In the genomic region with DNA sequence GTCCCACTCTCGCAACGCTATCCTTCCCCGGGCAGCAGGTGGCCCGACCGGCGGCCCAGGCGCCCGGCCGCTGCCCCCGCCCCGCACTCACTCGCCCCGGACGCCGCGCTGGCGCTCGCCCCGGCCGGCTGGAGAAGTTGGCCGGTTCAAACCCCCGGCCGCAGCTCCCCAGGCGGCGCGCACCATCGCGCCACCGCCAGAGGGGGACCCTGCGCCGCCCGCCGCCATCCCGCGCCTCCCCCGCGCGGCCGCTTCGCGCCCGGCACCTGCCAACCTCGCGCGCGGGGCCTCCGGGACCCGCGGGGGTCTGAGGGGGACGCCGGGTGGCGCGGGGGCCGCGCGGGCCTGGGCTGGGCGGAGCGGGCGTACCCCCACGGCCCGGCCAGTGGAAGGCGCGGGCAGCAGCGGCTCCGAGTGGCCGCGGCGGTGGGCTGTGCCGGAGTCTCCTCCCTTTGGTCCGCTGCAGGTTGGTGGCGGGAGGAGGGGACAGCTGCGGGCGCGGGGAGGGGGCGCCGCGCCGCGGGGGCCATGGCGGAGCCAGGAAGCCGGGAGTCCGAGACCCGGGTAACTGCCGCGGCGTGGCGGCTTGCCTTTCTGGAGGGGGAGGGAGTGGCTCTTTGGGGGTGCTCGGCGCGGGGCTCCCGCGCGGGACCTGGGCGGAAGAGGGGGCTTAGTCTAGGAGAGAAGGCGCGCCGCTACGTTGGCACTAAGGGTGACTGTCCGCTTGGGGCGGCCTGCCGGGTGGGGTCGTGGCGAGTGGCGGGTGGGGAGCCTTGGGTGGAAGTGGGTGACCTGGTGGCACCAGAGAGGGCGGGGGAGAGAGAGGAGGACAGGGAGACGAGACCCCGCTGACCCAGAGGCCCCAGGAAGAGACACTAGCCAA, we compare ENCODE assay signal across 1 cellular context.
TF ChIP-seq lines count a peak whose summit lies in the region.

MPST (plus strand) TSS at position 434 of the 883 bp plus-strand sequence; CDS start at position 529, 95 bp downstream.
TST (minus strand) TSS at position 139 of the 883 bp plus-strand sequence. CDS start 715 bp downstream, outside the sequence.

TF ChIP-seq in HEK293, 187 proteins besides CTCF, POLR2A, EP300 and RAD21 (continued from another document):
- TF ChIP-seq ZNF398 (tag by site-specific recombination; IDR thresholded peaks at IDR 0.05) (peak; percentile 83), KLF1 (tag by site-specific recombination; IDR thresholded peaks at IDR 0.05) (no peak; the same call in none of the 2 replicates), ZNF747 (tag by site-specific recombination; IDR thresholded peaks at IDR 0.05) (no peak), ZNF48 (tag by site-specific recombination; IDR thresholded peaks at IDR 0.05) (no peak), MYNN (tag by site-specific recombination; IDR thresholded peaks at IDR 0.05; ENCODE audit: borderline replicate concordance) (no peak), ZNF148 (tag by site-specific recombination; IDR thresholded peaks at IDR 0.05; ENCODE audit: borderline replicate concordance) (no peak), WT1 (tag by site-specific recombination; IDR thresholded peaks at IDR 0.05) (0 out of 2 replicates have a peak, but pooled peaks have one; percentile 16), ZFHX2 (tag by site-specific recombination; conservative IDR thresholded peaks at IDR 0.05) (peak; percentile 24; the same call in 1 of the 2 replicates), ZFP37 (tag by site-specific recombination; IDR thresholded peaks at IDR 0.05) (no peak), BCL11A (tag by site-specific recombination; IDR thresholded peaks at IDR 0.05; ENCODE audit: low read depth) (peak; percentile 65; the same call in 1 of the 2 replicates), REPIN1 (tag by site-specific recombination; IDR thresholded peaks at IDR 0.05; ENCODE audit: low read depth) (no peak), GLIS1 (tag by site-specific recombination; IDR thresholded peaks at IDR 0.05) (peak; percentile 84), KLF8 (tag by site-specific recombination; IDR thresholded peaks at IDR 0.05) (peak; percentile 89), ZNF677 (tag by site-specific recombination; IDR thresholded peaks at IDR 0.05) (no peak; the same call in 1 of the 2 replicates), OSR2 (tag by site-specific recombination; IDR thresholded peaks at IDR 0.05) (no peak), ZBTB11 (tag by site-specific recombination; conservative IDR thresholded peaks at IDR 0.05; ENCODE audit: low read depth) (peak; percentile 50; the same call in 1 of the 2 replicates), ZNF37A (tag by site-specific recombination; IDR thresholded peaks at IDR 0.05) (no peak), ZNF449 (tag by site-specific recombination; IDR thresholded peaks at IDR 0.05) (no peak), YY1 (tag by site-specific recombination; IDR thresholded peaks at IDR 0.05) (peak; percentile 63; the same call in 1 of the 2 replicates), ZNF623 (tag by site-specific recombination; IDR thresholded peaks at IDR 0.05) (no peak), ZNF692 (tag by site-specific recombination; IDR thresholded peaks at IDR 0.05) (peak; percentile 43; the same call in 1 of the 2 replicates), ZNF785 (tag by site-specific recombination; IDR thresholded peaks at IDR 0.05) (peak; percentile 64)
- TF ChIP-seq, protein P1, sequence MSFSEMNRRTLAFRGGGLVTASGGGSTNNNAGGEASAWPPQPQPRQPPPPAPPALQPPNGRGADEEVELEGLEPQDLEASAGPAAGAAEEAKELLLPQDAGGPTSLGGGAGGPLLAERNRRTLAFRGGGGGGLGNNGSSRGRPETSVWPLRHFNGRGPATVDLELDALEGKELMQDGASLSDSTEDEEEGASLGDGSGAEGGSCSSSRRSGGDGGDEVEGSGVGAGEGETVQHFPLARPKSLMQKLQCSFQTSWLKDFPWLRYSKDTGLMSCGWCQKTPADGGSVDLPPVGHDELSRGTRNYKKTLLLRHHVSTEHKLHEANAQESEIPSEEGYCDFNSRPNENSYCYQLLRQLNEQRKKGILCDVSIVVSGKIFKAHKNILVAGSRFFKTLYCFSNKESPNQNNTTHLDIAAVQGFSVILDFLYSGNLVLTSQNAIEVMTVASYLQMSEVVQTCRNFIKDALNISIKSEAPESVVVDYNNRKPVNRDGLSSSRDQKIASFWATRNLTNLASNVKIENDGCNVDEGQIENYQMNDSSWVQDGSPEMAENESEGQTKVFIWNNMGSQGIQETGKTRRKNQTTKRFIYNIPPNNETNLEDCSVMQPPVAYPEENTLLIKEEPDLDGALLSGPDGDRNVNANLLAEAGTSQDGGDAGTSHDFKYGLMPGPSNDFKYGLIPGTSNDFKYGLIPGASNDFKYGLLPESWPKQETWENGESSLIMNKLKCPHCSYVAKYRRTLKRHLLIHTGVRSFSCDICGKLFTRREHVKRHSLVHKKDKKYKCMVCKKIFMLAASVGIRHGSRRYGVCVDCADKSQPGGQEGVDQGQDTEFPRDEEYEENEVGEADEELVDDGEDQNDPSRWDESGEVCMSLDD (tag by site-specific recombination; IDR thresholded peaks at IDR 0.05): peak; percentile 89
- TF ChIP-seq, protein P2, sequence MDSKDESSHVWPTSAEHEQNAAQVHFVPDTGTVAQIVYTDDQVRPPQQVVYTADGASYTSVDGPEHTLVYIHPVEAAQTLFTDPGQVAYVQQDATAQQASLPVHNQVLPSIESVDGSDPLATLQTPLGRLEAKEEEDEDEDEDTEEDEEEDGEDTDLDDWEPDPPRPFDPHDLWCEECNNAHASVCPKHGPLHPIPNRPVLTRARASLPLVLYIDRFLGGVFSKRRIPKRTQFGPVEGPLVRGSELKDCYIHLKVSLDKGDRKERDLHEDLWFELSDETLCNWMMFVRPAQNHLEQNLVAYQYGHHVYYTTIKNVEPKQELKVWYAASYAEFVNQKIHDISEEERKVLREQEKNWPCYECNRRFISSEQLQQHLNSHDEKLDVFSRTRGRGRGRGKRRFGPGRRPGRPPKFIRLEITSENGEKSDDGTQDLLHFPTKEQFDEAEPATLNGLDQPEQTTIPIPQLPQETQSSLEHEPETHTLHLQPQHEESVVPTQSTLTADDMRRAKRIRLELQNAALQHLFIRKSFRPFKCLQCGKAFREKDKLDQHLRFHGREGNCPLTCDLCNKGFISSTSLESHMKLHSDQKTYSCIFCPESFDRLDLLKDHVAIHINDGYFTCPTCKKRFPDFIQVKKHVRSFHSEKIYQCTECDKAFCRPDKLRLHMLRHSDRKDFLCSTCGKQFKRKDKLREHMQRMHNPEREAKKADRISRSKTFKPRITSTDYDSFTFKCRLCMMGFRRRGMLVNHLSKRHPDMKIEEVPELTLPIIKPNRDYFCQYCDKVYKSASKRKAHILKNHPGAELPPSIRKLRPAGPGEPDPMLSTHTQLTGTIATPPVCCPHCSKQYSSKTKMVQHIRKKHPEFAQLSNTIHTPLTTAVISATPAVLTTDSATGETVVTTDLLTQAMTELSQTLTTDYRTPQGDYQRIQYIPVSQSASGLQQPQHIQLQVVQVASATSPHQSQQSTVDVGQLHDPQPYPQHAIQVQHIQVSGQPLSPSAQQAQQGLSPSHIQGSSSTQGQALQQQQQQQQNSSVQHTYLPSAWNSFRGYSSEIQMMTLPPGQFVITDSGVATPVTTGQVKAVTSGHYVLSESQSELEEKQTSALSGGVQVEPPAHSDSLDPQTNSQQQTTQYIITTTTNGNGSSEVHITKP (tag by site-specific recombination; IDR thresholded peaks at IDR 0.05): peak; percentile 72
TF ChIP-seq in HEK293: peak in this region for 43.
